ENCODE assay signal across 8 cellular contexts in the genomic region with DNA sequence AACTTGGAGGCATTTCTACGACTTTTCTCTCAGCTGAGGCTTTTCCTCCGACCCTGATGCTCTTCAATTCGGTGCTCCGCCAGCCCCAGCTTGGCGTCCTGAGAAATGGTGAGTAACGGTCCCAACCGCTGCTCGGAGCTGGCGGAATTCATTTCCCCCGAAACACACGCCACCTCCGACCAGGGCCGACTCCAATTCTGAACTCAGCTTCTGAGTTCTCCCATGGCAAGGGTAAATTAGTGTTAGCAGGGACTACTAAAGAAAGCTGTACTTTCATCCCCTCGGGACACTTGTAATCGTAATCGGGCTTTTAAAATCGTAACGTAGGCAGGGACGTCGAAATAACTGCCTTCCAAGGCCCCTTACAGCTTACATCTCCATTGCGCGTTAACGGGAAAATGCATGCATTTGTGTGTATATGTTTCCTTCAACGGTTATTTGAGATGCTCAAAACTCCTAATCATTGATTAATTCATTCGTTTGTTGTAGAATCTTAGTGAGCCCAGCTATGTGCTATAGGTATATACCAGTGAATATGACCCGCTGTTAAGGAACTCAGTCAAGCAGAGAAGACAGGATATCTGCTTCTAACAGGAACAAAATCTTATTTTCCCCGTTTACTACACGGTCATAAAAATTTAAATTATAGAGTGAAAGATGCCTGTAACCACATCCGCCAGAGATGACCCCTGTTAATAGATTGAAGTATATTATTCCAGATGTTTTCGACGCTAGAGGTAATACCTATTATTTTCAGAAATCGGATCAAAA. TPM values are rescaled to one million over a fixed set of nuclear protein-coding genes. Genes with fewer than 3 reads are reported as not detected.
A peak's percentile ranks its signal among the peaks of the same experiment; 100 is the strongest.
DNase-seq lines count a peak whose midpoint lies in the region; ATAC-seq and TF ChIP-seq lines count a peak whose summit lies in the region.

No MANE protein-coding gene starts in this region.

- H3K9me3 ChIP-seq in body of pancreas (no peaks in the 10 kb centered on the region), muscle layer of colon (ENCODE audit: low read length) (no peaks in the 10 kb centered on the region)

- H3K36me3 ChIP-seq in body of pancreas (replicated peaks in 1 of 2; ENCODE audit: insufficient read depth in 1 of 2, low read depth in 2 of 2) (no peaks in the 10 kb centered on the region), muscle layer of colon (ENCODE audit: insufficient read depth, low read length) (no peaks in the 10 kb centered on the region)

- H3K27ac ChIP-seq in body of pancreas = peak overlapping the region in 3 of 4 donors; percentile 2 to 90 (median 88)
- no peak overlapping the region for H3K27ac ChIP-seq in muscle layer of colon (ENCODE audit: low read depth, low read length)

- TF ChIP-seq CTCF in body of pancreas (IDR thresholded peaks at IDR 0.05) (no peak), GM13976 (IDR thresholded peaks at IDR 0.05; ENCODE audit: borderline replicate concordance, control extremely low read depth, extremely low read depth, insufficient read depth, missing control alignments) (no peak)

- H3K4me3 ChIP-seq in GM08714 (ENCODE audit: low read length) (peak overlapping the region; percentile 91), body of pancreas (peak overlapping the region; percentile 4 to 43), muscle layer of colon (ENCODE audit: low read depth in 1 of 2, low read length in 2 of 2) (peak overlapping the region; percentile 47 to 76)

- H3K4me1 ChIP-seq in body of pancreas (peaks cover 23% of the 10 kb centered on the region), muscle layer of colon (ENCODE audit: insufficient read depth, low read length) (no peaks in the 10 kb centered on the region)

- in situ Hi-C loops in GM13976 (cut with MboI; ENCODE audit: low sequenced_read_pairs, unreplicated experiment) = loop anchor here (10.0 kb wide), 1 partner anchor 341 kb away; no protein-coding TSS in a partner anchor

- peak overlapping the region; percentile 15 for H3K9ac ChIP-seq in muscle layer of colon (ENCODE audit: low read length)

- H3K27me3 ChIP-seq in body of pancreas (no peaks in the 10 kb centered on the region), muscle layer of colon (ENCODE audit: control insufficient read depth in 1 of 2, insufficient read depth in 2 of 2, low read length in 2 of 2) (no peaks in the 10 kb centered on the region)

- peak; percentile 13 for ATAC-seq in GM21381 (IDR thresholded peaks at IDR 0.05; ENCODE audit: unreplicated experiment)
- no peak for ATAC-seq in body of pancreas

- TF ChIP-seq POLR2A in body of pancreas (IDR thresholded peaks at IDR 0.05) = no peak

- 0 to 1% methylated on average over 29 to 32 of the region's 32 CpGs for WGBS in body of pancreas, 2 donors

- peak; percentile 19 for DNase-seq in HS-27A (ENCODE audit: low read depth)
- no peak for DNase-seq in body of pancreas
- DNase-seq in posterior cingulate gyrus = no peak
- DNase-seq in GM13976 (ENCODE audit: low spot score) = no peak
- DNase-seq in SHP77 treated with DMSO at 0.1 percent for 48 hours (lab: John Stamatoyannopoulos, UW) = no peak

- intact Hi-C loops in body of pancreas (cut with DNase I) (loop anchor here (10.0 kb wide), 1 partner anchor 351 kb away; no protein-coding TSS in a partner anchor), posterior cingulate gyrus (cut with DNase I) (loop anchor here (1.0 to 5.0 kb wide), 3 partner anchors 206 to 354 kb away; partner anchors contain the start of genes LPGAT1 and PPP2R5A)

RNA-seq across cellular contexts. Expression of gene DTL, which starts 0.5 kb away (rescaled TPM):
- total RNA-seq in body of pancreas = under 1 TPM in 1 of 2 donors, not detected in 1; under 0.01 TPM

RNA-seq across cellular contexts. Expression of gene INTS7, which starts 0.7 kb away (rescaled TPM):
- 1 to 10 TPM; 6.6 to 8.6 TPM for total RNA-seq in body of pancreas

Comparison
In these comparisons a context has a peak if more than half of its experiments do, and no peak if none do; other contexts are left out.
1. H3K4me3 ChIP-seq: peak in every context shown above with its lines; median percentile 91 in GM08714; 62 in muscle layer of colon; 24 in body of pancreas.